1 cellular context compared by ENCODE assay signal in the genomic region with DNA sequence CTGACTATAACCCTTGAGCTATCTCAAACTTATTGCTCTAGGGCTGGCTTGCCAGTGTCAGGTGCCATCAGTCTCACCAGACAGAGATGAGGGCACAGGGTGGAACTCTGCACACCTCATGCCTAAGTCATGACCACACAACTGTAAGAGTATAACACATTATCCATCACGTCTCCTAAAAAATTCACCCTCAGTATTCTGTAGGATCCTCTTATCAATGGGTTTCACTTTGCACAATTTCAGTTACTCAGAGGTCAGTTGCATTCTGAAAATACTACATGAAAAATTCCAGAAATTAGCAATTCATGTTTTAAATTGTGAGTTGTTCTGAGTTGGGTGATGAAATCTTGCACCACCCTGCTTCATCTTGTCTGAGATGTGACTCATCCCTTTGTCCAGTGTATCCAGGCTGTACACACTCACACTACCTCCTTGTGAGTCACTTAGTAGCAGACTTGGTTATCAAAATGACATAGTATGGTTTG.
TF ChIP-seq lines count a peak whose summit lies in the region.

No MANE protein-coding gene starts in this region.

TF ChIP-seq in K562, 482 proteins besides CTCF, POLR2A, EP300 and RAD21 (continued from another document):
- TF ChIP-seq ATF4 (CRISPR knock-in tag; IDR thresholded peaks at IDR 0.05): peak; percentile 78
- TF ChIP-seq KAT2B (IDR thresholded peaks at IDR 0.05; ENCODE audit: low read depth, low read length): no peak
- TF ChIP-seq ZC3H11A (IDR thresholded peaks at IDR 0.05; ENCODE audit: low read depth, low read length): no peak
- no peak for TF ChIP-seq E2F1 (CRISPR knock-in tag; IDR thresholded peaks at IDR 0.05)
- TF ChIP-seq ZC3H8 (IDR thresholded peaks at IDR 0.05): no peak
- TF ChIP-seq XRCC5 (IDR thresholded peaks at IDR 0.05; ENCODE audit: low read depth, low read length): no peak
- no peak for TF ChIP-seq RNF2 (IDR thresholded peaks at IDR 0.05)
- TF ChIP-seq HDAC2 (IDR thresholded peaks at IDR 0.05): no peak
- no peak for TF ChIP-seq ZNF561 (CRISPR knock-in tag; conservative IDR thresholded peaks at IDR 0.05)
- peak; percentile 78; the same call in 1 of the 2 replicates for TF ChIP-seq ZNF311 (CRISPR knock-in tag; IDR thresholded peaks at IDR 0.05)
- TF ChIP-seq CEBPG (CRISPR knock-in tag; IDR thresholded peaks at IDR 0.05): peak; percentile 81
- peak; percentile 78 to 91 for TF ChIP-seq CEBPG (tag; conservative IDR thresholded peaks at IDR 0.05 in 1 of 2, IDR thresholded peaks at IDR 0.05 in 1 of 2)
- peak; percentile 35; the same call in 1 of the 2 replicates for TF ChIP-seq JUND (IDR thresholded peaks at IDR 0.05; ENCODE audit: borderline replicate concordance, low read depth, low read length)
- no peak for TF ChIP-seq JUND (tag; IDR thresholded peaks at IDR 0.05; ENCODE audit: borderline replicate concordance, low read depth, low read length)
- TF ChIP-seq, protein P1, sequence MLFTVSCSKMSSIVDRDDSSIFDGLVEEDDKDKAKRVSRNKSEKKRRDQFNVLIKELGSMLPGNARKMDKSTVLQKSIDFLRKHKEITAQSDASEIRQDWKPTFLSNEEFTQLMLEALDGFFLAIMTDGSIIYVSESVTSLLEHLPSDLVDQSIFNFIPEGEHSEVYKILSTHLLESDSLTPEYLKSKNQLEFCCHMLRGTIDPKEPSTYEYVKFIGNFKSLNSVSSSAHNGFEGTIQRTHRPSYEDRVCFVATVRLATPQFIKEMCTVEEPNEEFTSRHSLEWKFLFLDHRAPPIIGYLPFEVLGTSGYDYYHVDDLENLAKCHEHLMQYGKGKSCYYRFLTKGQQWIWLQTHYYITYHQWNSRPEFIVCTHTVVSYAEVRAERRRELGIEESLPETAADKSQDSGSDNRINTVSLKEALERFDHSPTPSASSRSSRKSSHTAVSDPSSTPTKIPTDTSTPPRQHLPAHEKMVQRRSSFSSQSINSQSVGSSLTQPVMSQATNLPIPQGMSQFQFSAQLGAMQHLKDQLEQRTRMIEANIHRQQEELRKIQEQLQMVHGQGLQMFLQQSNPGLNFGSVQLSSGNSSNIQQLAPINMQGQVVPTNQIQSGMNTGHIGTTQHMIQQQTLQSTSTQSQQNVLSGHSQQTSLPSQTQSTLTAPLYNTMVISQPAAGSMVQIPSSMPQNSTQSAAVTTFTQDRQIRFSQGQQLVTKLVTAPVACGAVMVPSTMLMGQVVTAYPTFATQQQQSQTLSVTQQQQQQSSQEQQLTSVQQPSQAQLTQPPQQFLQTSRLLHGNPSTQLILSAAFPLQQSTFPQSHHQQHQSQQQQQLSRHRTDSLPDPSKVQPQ (CRISPR knock-in tag; IDR thresholded peaks at IDR 0.05; ENCODE audit: borderline replicate concordance): no peak
- TF ChIP-seq HMG20A (CRISPR knock-in tag; conservative IDR thresholded peaks at IDR 0.05): no peak
- TF ChIP-seq ZSCAN32 (CRISPR knock-in tag; IDR thresholded peaks at IDR 0.05): 0 out of 2 replicates have a peak, but pooled peaks have one; percentile 32
- no peak for TF ChIP-seq HDAC3 (IDR thresholded peaks at IDR 0.05; ENCODE audit: borderline replicate concordance, partially characterized antibody)
- peak; percentile 88 for TF ChIP-seq FOSL1 (tag; conservative IDR thresholded peaks at IDR 0.05)
- TF ChIP-seq JUNB (CRISPR knock-in tag; conservative IDR thresholded peaks at IDR 0.05): 0 out of 2 replicates have a peak, but pooled peaks have one; percentile 13
- TF ChIP-seq, protein P2, sequence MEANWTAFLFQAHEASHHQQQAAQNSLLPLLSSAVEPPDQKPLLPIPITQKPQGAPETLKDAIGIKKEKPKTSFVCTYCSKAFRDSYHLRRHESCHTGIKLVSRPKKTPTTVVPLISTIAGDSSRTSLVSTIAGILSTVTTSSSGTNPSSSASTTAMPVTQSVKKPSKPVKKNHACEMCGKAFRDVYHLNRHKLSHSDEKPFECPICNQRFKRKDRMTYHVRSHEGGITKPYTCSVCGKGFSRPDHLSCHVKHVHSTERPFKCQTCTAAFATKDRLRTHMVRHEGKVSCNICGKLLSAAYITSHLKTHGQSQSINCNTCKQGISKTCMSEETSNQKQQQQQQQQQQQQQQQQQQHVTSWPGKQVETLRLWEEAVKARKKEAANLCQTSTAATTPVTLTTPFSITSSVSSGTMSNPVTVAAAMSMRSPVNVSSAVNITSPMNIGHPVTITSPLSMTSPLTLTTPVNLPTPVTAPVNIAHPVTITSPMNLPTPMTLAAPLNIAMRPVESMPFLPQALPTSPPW (CRISPR knock-in tag; IDR thresholded peaks at IDR 0.05): no peak
- TF ChIP-seq, protein P3, sequence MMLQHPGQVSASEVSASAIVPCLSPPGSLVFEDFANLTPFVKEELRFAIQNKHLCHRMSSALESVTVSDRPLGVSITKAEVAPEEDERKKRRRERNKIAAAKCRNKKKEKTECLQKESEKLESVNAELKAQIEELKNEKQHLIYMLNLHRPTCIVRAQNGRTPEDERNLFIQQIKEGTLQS (IDR thresholded peaks at IDR 0.05): peak; percentile 77
- TF ChIP-seq, protein P3 (CRISPR knock-in tag; conservative IDR thresholded peaks at IDR 0.05): no peak
- TF ChIP-seq FIP1L1 (IDR thresholded peaks at IDR 0.05; ENCODE audit: low read depth, low read length, poor library complexity, severe bottlenecking): no peak
- no peak for TF ChIP-seq ZBTB8A (IDR thresholded peaks at IDR 0.05; ENCODE audit: partially characterized antibody)
